Comparison of ENCODE assay signal across 14 cellular contexts in the genomic region with DNA sequence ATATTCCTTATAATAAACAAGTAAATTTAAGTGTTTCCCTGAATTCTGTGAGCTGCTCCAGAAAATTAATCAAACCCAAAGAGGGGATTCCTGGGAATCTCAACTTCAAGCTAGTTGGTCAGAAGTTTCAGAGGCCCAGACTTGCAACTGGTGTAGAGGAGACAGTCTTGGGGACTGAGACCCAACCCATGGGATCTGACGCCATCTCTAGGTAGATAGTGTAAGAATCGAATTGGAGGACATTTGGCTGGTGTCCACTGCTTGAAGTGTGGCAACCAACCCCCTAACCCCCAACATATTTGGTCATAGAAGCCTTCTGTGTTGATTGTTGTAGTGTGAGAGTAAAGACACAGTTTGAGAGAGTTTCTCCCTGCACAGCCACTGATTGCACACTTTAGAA.
DNase-seq lines count a peak whose midpoint lies in the region; ATAC-seq and TF ChIP-seq lines count a peak whose summit lies in the region.
"Had no signal": no experiment of that assay in that cellular context is flagged by ENCODE, and none has a peak within 500 bp of the region (broad histone marks: within the 10 kb centered on the region; RNA-seq: fewer than 3 reads in every experiment).

No MANE protein-coding gene starts in this region.

- CTCF ChIA-PET in OCI-LY7 (lab: Charles Lee; ENCODE audit: unreplicated experiment): no interaction called here

- no peaks in the 10 kb centered on the region for H3K79me2 ChIP-seq in OCI-LY7 (ENCODE audit: insufficient read depth, low read depth, low read length)

- no peaks in the 10 kb centered on the region for H3K9me3 ChIP-seq in OCI-LY7 (ENCODE audit: low read length)
- H3K9me3 ChIP-seq: upper lobe of left lung had no signal

- no peaks in the 10 kb centered on the region for H3K36me3 ChIP-seq in OCI-LY7 (ENCODE audit: insufficient read depth, low read length)
- H3K36me3 ChIP-seq: upper lobe of left lung had no signal

- TF ChIP-seq CTCF in OCI-LY7 (conservative IDR thresholded peaks at IDR 0.05; ENCODE audit: low read length): peak; percentile 29; the same call in 1 of the 2 replicates

- H3K4me3 ChIP-seq in OCI-LY7 (ENCODE audit: low read depth, low read length, poor library complexity, severe bottlenecking): no peak overlapping the region
- H3K4me3 ChIP-seq: coronary artery, upper lobe of left lung had no signal

- H3K4me2 ChIP-seq in OCI-LY7 (ENCODE audit: low read length): no peak overlapping the region

- H2AFZ ChIP-seq in OCI-LY7 (ENCODE audit: low read length): no peak overlapping the region

- H3K4me1 Mint-ChIP-seq in T-helper 2 cell treated with Interferon-gamma antibody and Interleukin-4, amounts not matched to agents 5 μg/mL and 100 μg/mL, for 36 hours (ENCODE audit: low read depth): peaks cover 75% of the 10 kb centered on the region
- peaks cover 67% of the 10 kb centered on the region for H3K4me1 Mint-ChIP-seq in stimulated activated effector memory CD8-positive, alpha-beta T cell treated with anti-CD3 and anti-CD28 coated beads, Interleukin-12 subunit alpha, Interleukin-12 subunit beta, amount 100 ng/mL, for 72 hours

- POLR2A ChIA-PET in OCI-LY7 (lab: Charles Lee): interaction anchor here (0.7 kb wide), 1 partner anchor 22 kb away, joined by 4 read pairs; no protein-coding TSS in a partner anchor

- no TSS peak for BruUV-seq in OCI-LY7 (replicated peaks; lab: Mats Ljungman, UMichigan)

- no peaks in the 10 kb centered on the region for H3K9me3 Mint-ChIP-seq in T-helper 2 cell treated with Interferon-gamma antibody and Interleukin-4, amounts not matched to agents 5 μg/mL and 100 μg/mL, for 36 hours
- no peaks in the 10 kb centered on the region for H3K9me3 Mint-ChIP-seq in stimulated activated effector memory CD8-positive, alpha-beta T cell treated with anti-CD3 and anti-CD28 coated beads, Interleukin-12 subunit alpha, Interleukin-12 subunit beta, amount 100 ng/mL, for 72 hours
- H3K9me3 Mint-ChIP-seq: nephron had no signal

- no peaks in the 10 kb centered on the region for H3K9me2 ChIP-seq in OCI-LY7 (ENCODE audit: insufficient read depth, low read length)

- peak overlapping the region; percentile 66 for H3K27ac Mint-ChIP-seq in T-helper 2 cell treated with Interferon-gamma antibody and Interleukin-4, amounts not matched to agents 5 μg/mL and 100 μg/mL, for 36 hours
- no peak overlapping the region for H3K27ac Mint-ChIP-seq in stimulated activated effector memory CD8-positive, alpha-beta T cell treated with anti-CD3 and anti-CD28 coated beads, Interleukin-12 subunit alpha, Interleukin-12 subunit beta, amount 100 ng/mL, for 72 hours

- no peaks in the 10 kb centered on the region for H4K20me1 ChIP-seq in OCI-LY7 (ENCODE audit: insufficient read depth, low read length)

- no peaks in the 10 kb centered on the region for H3K27me3 Mint-ChIP-seq in T-helper 2 cell treated with Interferon-gamma antibody and Interleukin-4, amounts not matched to agents 5 μg/mL and 100 μg/mL, for 36 hours (ENCODE audit: low read depth)

- H3K27ac ChIP-seq in OCI-LY7 (ENCODE audit: low read depth, low read length, poor library complexity, severe bottlenecking): no peak overlapping the region
- H3K27ac ChIP-seq: coronary artery had no signal

- H3K4me1 ChIP-seq in OCI-LY7 (ENCODE audit: insufficient read depth, low read length, poor library complexity, severe bottlenecking): no peaks in the 10 kb centered on the region

- intact Hi-C loops in OCI-LY7 (cut with micrococcal nuclease; ENCODE audit: unreplicated experiment): loop anchor here (10.0 kb wide), 1 partner anchor 91 kb away; no protein-coding TSS in a partner anchor

- ATAC-seq in stimulated activated effector memory CD8-positive, alpha-beta T cell treated with anti-CD3 and anti-CD28 coated beads, Interleukin-12 subunit alpha, Interleukin-12 subunit beta, amount 100 ng/mL, for 72 hours: peak; percentile 41
- no peak for ATAC-seq in HG02970 (IDR thresholded peaks at IDR 0.05; ENCODE audit: low FRiP score, unreplicated experiment)

- peaks cover 3% of the 10 kb centered on the region for H3K36me3 Mint-ChIP-seq in T-helper 2 cell treated with Interferon-gamma antibody and Interleukin-4, amounts not matched to agents 5 μg/mL and 100 μg/mL, for 36 hours (ENCODE audit: low read depth)
- no peaks in the 10 kb centered on the region for H3K36me3 Mint-ChIP-seq in stimulated activated effector memory CD8-positive, alpha-beta T cell treated with anti-CD3 and anti-CD28 coated beads, Interleukin-12 subunit alpha, Interleukin-12 subunit beta, amount 100 ng/mL, for 72 hours

- DNase-seq in T-helper 2 cell treated with Interferon-gamma antibody and Interleukin-4, amounts not matched to agents 5 μg/mL and 100 μg/mL, for 36 hours (ENCODE audit: low spot score): no peak
- DNase-seq in T-helper 2 cell (no peak), OCI-LY7 (ENCODE audit: low spot score) (peak; percentile 5), dermis blood vessel endothelial cell (peak; percentile 26), NCI-H146 (lab: John Stamatoyannopoulos, UW) (no peak), NCI-H446 treated with DMSO at 0.1 percent for 48 hours (lab: John Stamatoyannopoulos, UW) (no peak)
- no peak for DNase-seq in stimulated activated effector memory CD8-positive, alpha-beta T cell treated with anti-CD3 and anti-CD28 coated beads, Interleukin-12 subunit alpha, Interleukin-12 subunit beta, amount 100 ng/mL, for 72 hours (ENCODE audit: low spot score in 2 of 2)
- DNase-seq: NCI-H1105, NCI-H774, small intestine, upper lobe of left lung had no signal

- H3K4me3 Mint-ChIP-seq in T-helper 2 cell treated with Interferon-gamma antibody and Interleukin-4, amounts not matched to agents 5 μg/mL and 100 μg/mL, for 36 hours: no peak overlapping the region
- H3K4me3 Mint-ChIP-seq in stimulated activated effector memory CD8-positive, alpha-beta T cell treated with anti-CD3 and anti-CD28 coated beads, Interleukin-12 subunit alpha, Interleukin-12 subunit beta, amount 100 ng/mL, for 72 hours: no peak overlapping the region
- H3K4me3 Mint-ChIP-seq: nephron had no signal

Comparison
In these comparisons a context has a peak if more than half of its experiments do, and no peak if none do; other contexts are left out.
1. DNase-seq: peak in OCI-LY7 (single experiment) and dermis blood vessel endothelial cell (single experiment); none in T-helper 2 cell treated with Interferon-gamma antibody and Interleukin-4, amounts not matched to agents 5 μg/mL and 100 μg/mL, for 36 hours (single experiment), T-helper 2 cell (0 of 5), stimulated activated effector memory CD8-positive, alpha-beta T cell treated with anti-CD3 and anti-CD28 coated beads, Interleukin-12 subunit alpha, Interleukin-12 subunit beta, amount 100 ng/mL, for 72 hours (0 of 2), NCI-H146 (single experiment) and NCI-H446 treated with DMSO at 0.1 percent for 48 hours (single experiment).